24 cellular contexts compared by ENCODE assay signal in the genomic region with DNA sequence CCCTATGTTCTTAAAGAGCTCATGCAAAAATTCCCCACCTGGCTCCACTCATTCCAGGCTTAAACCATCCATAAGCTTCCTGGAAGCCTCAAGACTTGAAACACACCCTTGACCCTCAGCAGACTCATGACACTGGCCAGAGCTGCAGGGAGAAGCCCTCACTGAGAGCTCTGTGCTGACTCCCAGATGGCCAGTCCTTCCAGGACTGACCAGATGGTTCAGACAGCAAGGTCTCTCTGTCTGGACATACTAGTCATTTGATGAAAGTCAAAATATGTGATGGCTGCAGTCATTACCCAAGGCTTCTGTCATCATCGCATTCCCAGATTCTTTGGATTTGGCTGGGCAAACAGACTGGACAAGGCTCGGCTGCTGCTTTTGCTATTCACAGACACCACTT.
A peak's percentile ranks its signal among the peaks of the same experiment; 100 is the strongest.
DNase-seq lines count a peak whose midpoint lies in the region; ATAC-seq and TF ChIP-seq lines count a peak whose summit lies in the region.
"Had no signal": no experiment of that assay in that cellular context is flagged by ENCODE, and none has a peak within 500 bp of the region (broad histone marks: within the 10 kb centered on the region; RNA-seq: fewer than 3 reads in every experiment).

No MANE protein-coding gene starts in this region.

- BruUV-seq in A673 (replicated peaks; lab: Mats Ljungman, UMichigan): no TSS peak

- CTCF ChIA-PET in A673 (lab: Charles Lee): no interaction called here

- no peaks in the 10 kb centered on the region for H3K9me3 Mint-ChIP-seq in neural progenitor cell
- H3K9me3 Mint-ChIP-seq: activated naive CD4-positive, alpha-beta T cell treated with anti-CD3 and anti-CD28 coated beads for 36 hours; CD14-positive monocyte; stimulated activated naive CD8-positive, alpha-beta T cell treated with anti-CD3 and anti-CD28 coated beads, Interleukin-15, Interleukin-2, amounts not matched to agents 100 ng/mL and 50 ng/mL, for 24 hours had no signal

- WGBS in right cardiac atrium: 57% methylated on average over 2 of the region's 2 CpGs
- WGBS in psoas muscle, 3 donors: 34 to 57% (median 44%) methylated on average over 2 of the region's 2 CpGs

- H3K4me1 Mint-ChIP-seq in neural progenitor cell: peaks cover 16% of the 10 kb centered on the region

- H3K9me3 ChIP-seq in fibroblast of lung (ENCODE audit: control insufficient read depth, insufficient read depth, low read depth, low read length) (no peaks in the 10 kb centered on the region), right cardiac atrium (ENCODE audit: control insufficient read depth, low read length) (no peaks in the 10 kb centered on the region), psoas muscle (no peaks in the 10 kb centered on the region), neural progenitor cell (ENCODE audit: low read depth) (no peaks in the 10 kb centered on the region), A673 (ENCODE audit: low read depth, low read length, poor library complexity, severe bottlenecking) (no peaks in the 10 kb centered on the region)
- H3K9me3 ChIP-seq: ascending aorta, transverse colon had no signal

- TF ChIP-seq CTCF in fibroblast of lung (conservative IDR thresholded peaks at IDR 0.05 in 1 of 2, IDR thresholded peaks at IDR 0.05 in 1 of 2; ENCODE audit: low read depth in 1 of 2, low read length in 2 of 2): no peak
- no peak for TF ChIP-seq CTCF in psoas muscle (IDR thresholded peaks at IDR 0.05)
- no peak for TF ChIP-seq CTCF in neural progenitor cell (IDR thresholded peaks at IDR 0.05)
- TF ChIP-seq CTCF in A673 (conservative IDR thresholded peaks at IDR 0.05; ENCODE audit: low read depth, low read length): no peak

- no peak overlapping the region for H3K4me3 ChIP-seq in fibroblast of lung (replicated peaks in 1 of 4; ENCODE audit: control extremely low read depth in 1 of 4, insufficient read depth in 1 of 4, low read depth in 3 of 4, low read length in 4 of 4)
- H3K4me3 ChIP-seq in right cardiac atrium (ENCODE audit: low read length): no peak overlapping the region
- no peak overlapping the region for H3K4me3 ChIP-seq in psoas muscle
- H3K4me3 ChIP-seq in neural progenitor cell: no peak overlapping the region
- H3K4me3 ChIP-seq in A673 (ENCODE audit: low read depth, low read length, poor library complexity, severe bottlenecking): no peak overlapping the region
- H3K4me3 ChIP-seq: ascending aorta, GM23248, transverse colon had no signal

- H3K36me3 Mint-ChIP-seq in neural progenitor cell: no peaks in the 10 kb centered on the region
- H3K36me3 Mint-ChIP-seq: CD14-positive monocyte had no signal

- peak; percentile 6 for DNase-seq in GM03348 (ENCODE audit: low spot score)
- DNase-seq in fibroblast of lung (ENCODE audit: low read depth in 2 of 2): peak; percentile 12 to 17
- peak in 1 of 3 donors; percentile 52 for DNase-seq in right cardiac atrium
- DNase-seq in psoas muscle: peak; percentile 35 to 63
- no peak for DNase-seq in hepatic stellate cell (ENCODE audit: low spot score)
- no peak for DNase-seq in neural progenitor cell (ENCODE audit: low spot score)
- no peak for DNase-seq in A673 (ENCODE audit: low spot score)
- DNase-seq: activated CD4-positive, alpha-beta T cell treated with anti-CD3 and anti-CD28 coated beads for 36 hours; activated naive CD4-positive, alpha-beta T cell treated with anti-CD3 and anti-CD28 coated beads for 36 hours; activated T-cell treated with anti-CD3 and anti-CD28 coated beads, Interleukin-2, amount 50 U/mL, for 48 hours; cerebellar nuclear complex; GM23248; Kasumi-1; NCI-H1048; NCI-H187; NCI-H2227 treated with DMSO at 0.1 percent for 48 hours; retina; stimulated activated CD4-positive, alpha-beta T cell treated with anti-CD3 and anti-CD28 coated beads, Interleukin-12 subunit alpha, Interleukin-12 subunit beta, amount 100 ng/mL, for 4 hours; transverse colon had no signal

- H3K4me2 ChIP-seq in fibroblast of lung (ENCODE audit: extremely low read depth, insufficient read depth, low read length) (no peak overlapping the region), neural progenitor cell (no peak overlapping the region)

- H2AFZ ChIP-seq in fibroblast of lung (ENCODE audit: low read length): no peak overlapping the region
- no peak overlapping the region for H2AFZ ChIP-seq in neural progenitor cell (replicated peaks)
- H2AFZ ChIP-seq: GM23248 had no signal

- no peaks in the 10 kb centered on the region for H3F3A ChIP-seq in neural progenitor cell (ENCODE audit: low read depth)

- H3K36me3 ChIP-seq in fibroblast of lung (ENCODE audit: control insufficient read depth, insufficient read depth, low read length): no peaks in the 10 kb centered on the region
- H3K36me3 ChIP-seq in psoas muscle (ENCODE audit: insufficient read depth in 1 of 2, low read depth in 1 of 2): no peaks in the 10 kb centered on the region
- H3K36me3 ChIP-seq in neural progenitor cell: no peaks in the 10 kb centered on the region
- H3K36me3 ChIP-seq in A673 (ENCODE audit: insufficient read depth, low read length, poor library complexity, severe bottlenecking): no peaks in the 10 kb centered on the region
- H3K36me3 ChIP-seq: ascending aorta, transverse colon had no signal

- H3K27ac ChIP-seq in fibroblast of lung (ENCODE audit: insufficient read depth, low read length) (no peak overlapping the region), right cardiac atrium (ENCODE audit: low read length) (no peak overlapping the region), psoas muscle (no peak overlapping the region), neural progenitor cell (no peak overlapping the region), A673 (ENCODE audit: low read depth, low read length, poor library complexity, severe bottlenecking) (no peak overlapping the region)
- H3K27ac ChIP-seq: ascending aorta, epithelial cell of prostate, GM23248, transverse colon had no signal

- H3K4me1 ChIP-seq in fibroblast of lung (ENCODE audit: control insufficient read depth, extremely low read depth, insufficient read depth, low read length) (peaks cover 6% of the 10 kb centered on the region), right cardiac atrium (ENCODE audit: control insufficient read depth, insufficient read depth, low read length) (peaks cover 11% of the 10 kb centered on the region), psoas muscle (peaks cover 13% of the 10 kb centered on the region), neural progenitor cell (peaks cover 4% of the 10 kb centered on the region), A673 (ENCODE audit: insufficient read depth, low read length, poor library complexity, severe bottlenecking) (peaks cover 8% of the 10 kb centered on the region)

- POLR2A ChIA-PET in A673 (lab: Charles Lee; ENCODE audit: low non-redundant PET): no interaction called here

- H3K27me3 Mint-ChIP-seq in neural progenitor cell (ENCODE audit: insufficient read depth, low read depth): peaks cover 8% of the 10 kb centered on the region
- H3K27me3 Mint-ChIP-seq: activated CD4-positive, alpha-beta T cell treated with anti-CD3 and anti-CD28 coated beads for 36 hours; stimulated activated naive CD8-positive, alpha-beta T cell treated with anti-CD3 and anti-CD28 coated beads, Interleukin-15, Interleukin-2, amounts not matched to agents 100 ng/mL and 50 ng/mL, for 24 hours had no signal

- H3K79me2 ChIP-seq in fibroblast of lung (ENCODE audit: control insufficient read depth, insufficient read depth, low read length) (no peaks in the 10 kb centered on the region), neural progenitor cell (ENCODE audit: low read depth) (no peaks in the 10 kb centered on the region)

- H3K4me3 Mint-ChIP-seq in neural progenitor cell: no peak overlapping the region
- H3K4me3 Mint-ChIP-seq: activated CD4-positive, alpha-beta T cell treated with anti-CD3 and anti-CD28 coated beads for 36 hours; activated naive CD4-positive, alpha-beta T cell treated with anti-CD3 and anti-CD28 coated beads for 36 hours; CD14-positive monocyte; stimulated activated naive CD8-positive, alpha-beta T cell treated with anti-CD3 and anti-CD28 coated beads, Interleukin-15, Interleukin-2, amounts not matched to agents 100 ng/mL and 50 ng/mL, for 24 hours had no signal

- H3K9ac ChIP-seq in fibroblast of lung (ENCODE audit: insufficient read depth, low read length) (no peak overlapping the region), neural progenitor cell (no peak overlapping the region)
- H3K9ac ChIP-seq: GM23248 had no signal

- H3K27me3 ChIP-seq in fibroblast of lung (ENCODE audit: control insufficient read depth, insufficient read depth, low read length) (no peaks in the 10 kb centered on the region), right cardiac atrium (ENCODE audit: control insufficient read depth, insufficient read depth) (no peaks in the 10 kb centered on the region), psoas muscle (ENCODE audit: insufficient read depth in 3 of 3, low read length in 2 of 3) (no peaks in the 10 kb centered on the region), neural progenitor cell (no peaks in the 10 kb centered on the region), A673 (replicated peaks; ENCODE audit: insufficient read depth, low read depth, low read length, poor library complexity) (peaks cover 33% of the 10 kb centered on the region)
- H3K27me3 ChIP-seq: ascending aorta, transverse colon had no signal

- no peak overlapping the region for H3K27ac Mint-ChIP-seq in neural progenitor cell
- H3K27ac Mint-ChIP-seq: activated CD4-positive, alpha-beta T cell treated with anti-CD3 and anti-CD28 coated beads for 36 hours; activated naive CD4-positive, alpha-beta T cell treated with anti-CD3 and anti-CD28 coated beads for 36 hours; stimulated activated naive CD8-positive, alpha-beta T cell treated with anti-CD3 and anti-CD28 coated beads, Interleukin-15, Interleukin-2, amounts not matched to agents 100 ng/mL and 50 ng/mL, for 24 hours had no signal

- ATAC-seq in right cardiac atrium (peak; percentile 38 to 82), psoas muscle (peak; percentile 37 to 87 (median 51)), GM21367 (IDR thresholded peaks at IDR 0.05; ENCODE audit: unreplicated experiment) (no peak)
- ATAC-seq: activated CD4-positive, alpha-beta T cell treated with anti-CD3 and anti-CD28 coated beads for 36 hours had no signal

- H4K20me1 ChIP-seq in fibroblast of lung (ENCODE audit: control insufficient read depth, extremely low read depth, insufficient read depth, low read length) (no peaks in the 10 kb centered on the region), neural progenitor cell (ENCODE audit: low read depth) (no peaks in the 10 kb centered on the region)

- intact Hi-C loops in right cardiac atrium (cut with DNase I): no loop called here
- intact Hi-C loops in psoas muscle (cut with DNase I): no loop called here
- intact Hi-C loops in A673 (cut with micrococcal nuclease; ENCODE audit: unreplicated experiment): no loop called here

Comparison
In these comparisons a context has a peak if more than half of its experiments do, and no peak if none do; other contexts are left out.
1. DNase-seq: peak in GM03348 (single experiment), fibroblast of lung (2 of 2) and psoas muscle (2 of 2); none in hepatic stellate cell (single experiment), neural progenitor cell (single experiment) and A673 (single experiment).